In genomic region chr11:36126703-36127102, GRCh38 we compare ENCODE assay signal across 21 cellular contexts.
DNase-seq lines count a peak whose midpoint lies in the region; ATAC-seq and TF ChIP-seq lines count a peak whose summit lies in the region.
"Had no signal": no experiment of that assay in that cellular context is flagged by ENCODE, and none has a peak within 500 bp of the region (broad histone marks: within the 10 kb centered on the region; RNA-seq: fewer than 3 reads in every experiment).

No MANE protein-coding gene starts in this region.

- H2AFZ ChIP-seq in PC-9: no peak overlapping the region

- no peaks in the 10 kb centered on the region for H3K36me3 ChIP-seq in A673 (ENCODE audit: insufficient read depth, low read length, poor library complexity, severe bottlenecking)
- H3K36me3 ChIP-seq in PC-9 (ENCODE audit: low read depth): no peaks in the 10 kb centered on the region
- H3K36me3 ChIP-seq: BE2C had no signal

- H3F3A ChIP-seq in PC-9 (ENCODE audit: insufficient read depth, low read depth): no peaks in the 10 kb centered on the region; the same call in 1 of the 2 replicates

- H3K4me1 ChIP-seq in A673 (ENCODE audit: insufficient read depth, low read length, poor library complexity, severe bottlenecking) (peaks cover 8% of the 10 kb centered on the region), PC-9 (replicated peaks; ENCODE audit: insufficient read depth) (no peaks in the 10 kb centered on the region)
- H3K4me1 ChIP-seq: BE2C had no signal

- H3K27ac ChIP-seq in A673 (ENCODE audit: low read depth, low read length, poor library complexity, severe bottlenecking) (no peak overlapping the region), PC-9 (no peak overlapping the region)

- CTCF ChIA-PET in A673 (lab: Charles Lee) (interaction anchor here (1.1 kb wide), 1 partner anchor 139 kb away, joined by 3 read pairs; no protein-coding TSS in a partner anchor), PC-9 (lab: Charles Lee) (no interaction called here)

- H3K9me2 ChIP-seq in PC-9 (ENCODE audit: insufficient read depth): no peaks in the 10 kb centered on the region
- H3K9me2 ChIP-seq: SK-N-SH had no signal

- peaks cover 8% of the 10 kb centered on the region for H3K36me3 Mint-ChIP-seq in brain
- H3K36me3 Mint-ChIP-seq: CD4-positive, CD25-positive, alpha-beta regulatory T cell had no signal

- H3K79me2 ChIP-seq in PC-9 (ENCODE audit: low read depth): no peaks in the 10 kb centered on the region

- H3K4me3 Mint-ChIP-seq in brain: peak overlapping the region in 1 of 5 experiments; percentile 30
- H3K4me3 Mint-ChIP-seq: CD4-positive, CD25-positive, alpha-beta regulatory T cell had no signal

- no TSS peak for BruUV-seq in A673 (replicated peaks; lab: Mats Ljungman, UMichigan)
- no TSS peak for BruUV-seq in PC-9 (replicated peaks; lab: Mats Ljungman, UMichigan)

- no peak for ATAC-seq in sciatic nerve
- ATAC-seq in GM21390 (IDR thresholded peaks at IDR 0.05; ENCODE audit: unreplicated experiment): no peak

- POLR2A ChIA-PET in A673 (lab: Charles Lee; ENCODE audit: low non-redundant PET): no interaction called here
- POLR2A ChIA-PET in PC-9 (lab: Charles Lee; ENCODE audit: unreplicated experiment): no interaction called here

- TF ChIP-seq CTCF in A673 (conservative IDR thresholded peaks at IDR 0.05; ENCODE audit: low read depth, low read length): no peak
- no peak for TF ChIP-seq CTCF in brain (conservative IDR thresholded peaks at IDR 0.05)
- no peak for TF ChIP-seq CTCF in PC-9 (conservative IDR thresholded peaks at IDR 0.05)

- H3K27ac Mint-ChIP-seq in brain: peak overlapping the region in 3 of 5 experiments; percentile 49 to 80 (median 56)
- H3K27ac Mint-ChIP-seq: CD4-positive, CD25-positive, alpha-beta regulatory T cell had no signal

- peaks cover 4% of the 10 kb centered on the region for H3K27me3 Mint-ChIP-seq in brain

- H3K4me2 ChIP-seq in PC-9: no peak overlapping the region
- H3K4me2 ChIP-seq: SK-N-SH had no signal

- DNase-seq in A673 (ENCODE audit: low spot score) (peak; percentile 56), NCI-H146 treated with DMSO at 0.1 percent for 48 hours (lab: John Stamatoyannopoulos, UW; ENCODE audit: unreplicated experiment) (peak; percentile 20), iris pigment epithelial cell (ENCODE audit: low read depth) (peak; percentile 50), PC-9 (no peak), sciatic nerve (ENCODE audit: low spot score) (no peak)
- DNase-seq in effector CD4-positive, alpha-beta T cell: no peak
- DNase-seq: BE2C; CD4-positive, CD25-positive, alpha-beta regulatory T cell; DMS153; GDM1; H9; KBM-7; NCI-H1105 treated with DMSO at 0.1 percent for 48 hours; NCI-H187; NCI-H226; NCI-H524 treated with DMSO at 0.1 percent for 48 hours; NK-92 treated with Interleukin-12 subunit alpha and Interleukin-12 subunit beta, amount 100 ng/mL, for 24 hours; SHP77; SK-N-SH had no signal

- peaks cover 79% of the 10 kb centered on the region for H3K4me1 Mint-ChIP-seq in brain
- H3K4me1 Mint-ChIP-seq: CD4-positive, CD25-positive, alpha-beta regulatory T cell had no signal

- no peaks in the 10 kb centered on the region for H4K20me1 ChIP-seq in PC-9 (ENCODE audit: insufficient read depth)

- peaks cover 0 to 7% (median 2%) of the 10 kb centered on the region in 5 experiments for H3K9me3 Mint-ChIP-seq in brain
- H3K9me3 Mint-ChIP-seq: CD4-positive, CD25-positive, alpha-beta regulatory T cell had no signal

- H3K4me3 ChIP-seq in A673 (ENCODE audit: low read depth, low read length, poor library complexity, severe bottlenecking) (no peak overlapping the region), PC-9 (no peak overlapping the region)

- H3K9me3 ChIP-seq in A673 (ENCODE audit: low read depth, low read length, poor library complexity, severe bottlenecking) (no peaks in the 10 kb centered on the region), PC-9 (ENCODE audit: insufficient read depth, low read depth) (no peaks in the 10 kb centered on the region)
- H3K9me3 ChIP-seq: BE2C, SK-N-SH had no signal

- H3K27me3 ChIP-seq in A673 (replicated peaks; ENCODE audit: insufficient read depth, low read depth, low read length, poor library complexity) (no peaks in the 10 kb centered on the region), PC-9 (ENCODE audit: insufficient read depth, low read depth) (no peaks in the 10 kb centered on the region)
- H3K27me3 ChIP-seq: BE2C had no signal

- intact Hi-C loops in A673 (cut with micrococcal nuclease; ENCODE audit: unreplicated experiment): loop anchor here (5.0 kb wide), 2 partner anchors 84 to 289 kb away; no protein-coding TSS in a partner anchor
- intact Hi-C loops in PC-9 (cut with micrococcal nuclease; ENCODE audit: unreplicated experiment): no loop called here
- intact Hi-C loops in sciatic nerve (cut with DNase I): no loop called here

Comparison
In these comparisons a context has a peak if more than half of its experiments do, and no peak if none do; other contexts are left out.
1. DNase-seq: peak in A673 (single experiment), NCI-H146 treated with DMSO at 0.1 percent for 48 hours (single experiment) and iris pigment epithelial cell (single experiment); none in PC-9 (0 of 2), effector CD4-positive, alpha-beta T cell (single experiment) and sciatic nerve (single experiment).